In the genomic region with DNA sequence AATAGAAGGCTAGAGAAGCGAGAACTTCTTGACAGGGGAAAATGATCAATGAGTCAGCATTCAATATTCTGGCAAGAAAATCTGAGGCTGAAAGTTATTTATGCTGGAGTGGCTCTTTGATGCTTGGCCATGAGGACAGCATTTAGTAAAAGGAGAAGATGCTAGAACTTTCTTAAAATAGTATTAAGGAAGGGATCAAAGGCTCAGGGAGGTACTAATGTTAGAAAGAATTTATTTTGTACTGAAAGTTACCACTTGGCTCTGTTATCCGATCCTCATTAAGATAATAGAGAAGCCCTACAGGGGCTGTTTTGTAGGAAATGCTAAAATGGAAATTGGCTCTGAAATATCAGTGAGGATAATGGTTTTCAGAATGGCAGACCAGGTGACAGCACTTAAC, we compare ENCODE assay signal across 19 cellular contexts.
DNase-seq lines count a peak whose midpoint lies in the region; ATAC-seq, FAIRE-seq and TF ChIP-seq lines count a peak whose summit lies in the region.
"Had no signal": no experiment of that assay in that cellular context is flagged by ENCODE, and none has a peak within 500 bp of the region (broad histone marks: within the 10 kb centered on the region; RNA-seq: fewer than 3 reads in every experiment).

No MANE protein-coding gene starts in this region.

- H3K4me1 ChIP-seq in ACC112 (ENCODE audit: control insufficient read depth, insufficient read depth, low read length, unreplicated experiment) = peaks cover 10% of the 10 kb centered on the region
- H3K4me1 ChIP-seq in PC-9 (replicated peaks; ENCODE audit: insufficient read depth) = no peaks in the 10 kb centered on the region
- H3K4me1 ChIP-seq: neural progenitor cell, spleen, upper lobe of right lung had no signal

- H3K4me2 ChIP-seq in PC-9 = no peak overlapping the region
- H3K4me2 ChIP-seq: neural progenitor cell had no signal

- no peak for ATAC-seq in GM19324 (IDR thresholded peaks at IDR 0.05; ENCODE audit: low FRiP score, unreplicated experiment)
- ATAC-seq: left lobe of liver, upper lobe of right lung had no signal

- H3K36me3 ChIP-seq in ACC112 (ENCODE audit: insufficient read depth, low read length) = no peaks in the 10 kb centered on the region
- H3K36me3 ChIP-seq in PC-9 (ENCODE audit: low read depth) = no peaks in the 10 kb centered on the region
- H3K36me3 ChIP-seq: neural progenitor cell, spleen, upper lobe of right lung had no signal

- intact Hi-C loops in PC-9 (cut with micrococcal nuclease; ENCODE audit: unreplicated experiment) = no loop called here

- POLR2A ChIA-PET in PC-9 (lab: Charles Lee; ENCODE audit: unreplicated experiment) = no interaction called here

- H3K27ac ChIP-seq in ACC112 (ENCODE audit: low read depth, low read length) (peak overlapping the region; percentile 59), PC-9 (no peak overlapping the region)
- H3K27ac ChIP-seq: neural progenitor cell, spleen, upper lobe of right lung, VCaP had no signal

- H3K27me3 ChIP-seq in ACC112 (ENCODE audit: insufficient read depth, low read length) (no peaks in the 10 kb centered on the region), PC-9 (ENCODE audit: insufficient read depth, low read depth) (no peaks in the 10 kb centered on the region)
- H3K27me3 ChIP-seq: neural progenitor cell, spleen, upper lobe of right lung had no signal

- TF ChIP-seq CTCF in PC-9 (conservative IDR thresholded peaks at IDR 0.05) (no peak), D721Med (IDR thresholded peaks at IDR 0.05; ENCODE audit: insufficient read depth, missing control alignments) (no peak)

- no peak for FAIRE-seq in D721Med (lab: Jason Lieb, UNC)

- CTCF ChIA-PET in PC-9 (lab: Charles Lee) = no interaction called here

- H2AFZ ChIP-seq in ACC112 (ENCODE audit: low read length, unreplicated experiment) (peak overlapping the region; percentile 52), PC-9 (no peak overlapping the region)
- H2AFZ ChIP-seq: neural progenitor cell had no signal

- in situ Hi-C loops in KBM-7 (cut with MboI; ENCODE audit: low pct_unique_long_range_greater_than_20kb, low sequenced_read_pairs) = no loop called here

- H3K9me3 ChIP-seq in PC-9 (ENCODE audit: insufficient read depth, low read depth) = no peaks in the 10 kb centered on the region
- H3K9me3 ChIP-seq: upper lobe of right lung had no signal

- no peaks in the 10 kb centered on the region for H3K79me2 ChIP-seq in ACC112 (ENCODE audit: control insufficient read depth, insufficient read depth, low read length, unreplicated experiment)
- no peaks in the 10 kb centered on the region for H3K79me2 ChIP-seq in PC-9 (ENCODE audit: low read depth)

- no peaks in the 10 kb centered on the region; the same call in 1 of the 2 replicates for H3K9me2 ChIP-seq in PC-9 (ENCODE audit: insufficient read depth)

- DNase-seq in NCI-H1092 treated with DMSO at 0.1 percent for 48 hours (lab: John Stamatoyannopoulos, UW) (peak; percentile 83), PC-9 (no peak), iris pigment epithelial cell (ENCODE audit: low read depth) (peak; percentile 51), KBM-7 (no peak), NK-92 (lab: John Stamatoyannopoulos, UW; ENCODE audit: unreplicated experiment) (no peak), D721Med (ENCODE audit: insufficient read length, low spot score) (no peak)
- DNase-seq: activated CD4-positive, alpha-beta T cell treated with anti-CD3 and anti-CD28 coated beads, Interleukin-2, amount 50 U/mL, for 4 hours; activated gamma-delta T cell; central memory CD4-positive, alpha-beta T cell; DMS53; MV-4-11; spleen; stimulated activated CD4-positive, alpha-beta T cell treated with anti-CD3 and anti-CD28 coated beads, Interleukin-4, amount 100 ng/mL, for 4 hours; upper lobe of right lung had no signal

- no peaks in the 10 kb centered on the region for H4K20me1 ChIP-seq in PC-9 (ENCODE audit: insufficient read depth)

- H3K4me3 ChIP-seq in ACC112 (ENCODE audit: low read depth, low read length) = peak overlapping the region; percentile 23; the same call in 1 of the 2 replicates
- H3K4me3 ChIP-seq in PC-9 = no peak overlapping the region
- H3K4me3 ChIP-seq: neural progenitor cell, spleen, upper lobe of right lung had no signal

- H3F3A ChIP-seq in PC-9 (ENCODE audit: insufficient read depth, low read depth) = no peaks in the 10 kb centered on the region

- TSS peak; percentile 52 for BruUV-seq in PC-9 (replicated peaks; lab: Mats Ljungman, UMichigan)

Comparison
In these comparisons a context has a peak if more than half of its experiments do, and no peak if none do; other contexts are left out.
1. DNase-seq: peak in NCI-H1092 treated with DMSO at 0.1 percent for 48 hours (single experiment) and iris pigment epithelial cell (single experiment); none in PC-9 (0 of 2), KBM-7 (single experiment), NK-92 (single experiment) and D721Med (single experiment).